In the genomic region with DNA sequence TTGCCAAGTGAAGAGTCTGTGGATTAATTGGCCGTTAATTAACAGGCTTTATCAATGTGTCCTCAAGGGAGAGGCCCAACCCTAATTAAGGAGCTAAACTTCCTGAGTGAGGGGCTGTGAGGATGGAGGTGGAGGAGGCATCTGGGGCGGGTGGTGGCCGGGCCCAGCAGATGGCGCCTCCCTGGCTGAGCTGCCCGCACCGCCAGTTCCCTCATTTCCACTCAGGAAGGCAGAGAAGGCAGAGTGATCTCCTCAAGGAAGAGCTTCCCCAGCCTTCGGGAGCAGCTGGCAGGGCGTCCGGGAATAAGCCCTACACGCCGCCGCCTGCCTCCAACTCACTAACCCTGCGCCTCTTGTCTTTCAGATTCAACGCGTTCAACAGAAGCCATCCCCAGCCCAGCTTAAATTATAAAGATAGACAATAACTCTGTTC, we compare ENCODE assay signal across 8 cellular contexts. TPM values are rescaled to one million over a fixed set of nuclear protein-coding genes. Genes with fewer than 3 reads are reported as not detected.
DNase-seq lines count a peak whose midpoint lies in the region; ATAC-seq and TF ChIP-seq lines count a peak whose summit lies in the region.

No MANE protein-coding gene starts in this region.

- H3K27me3 Mint-ChIP-seq in stimulated activated naive CD8-positive, alpha-beta T cell treated with anti-CD3 and anti-CD28 coated beads, Interleukin-15, amount 100 ng/mL, for 72 hours: no peaks in the 10 kb centered on the region
- no peaks in the 10 kb centered on the region for H3K27me3 Mint-ChIP-seq in effector memory CD8-positive, alpha-beta T cell

- H3K27ac ChIP-seq in WERI-Rb-1 (peak overlapping the region; percentile 31), prostate gland (no peak overlapping the region)

- intact Hi-C loops in cardiac septum (cut with DNase I): loop anchor here (2.0 to 10.0 kb wide), 4 partner anchors 97 to 275 kb away; no protein-coding TSS in a partner anchor
- intact Hi-C loops in prostate gland (cut with DNase I): no loop called here

- 28% methylated on average over 15 of the region's 15 CpGs for WGBS in prostate gland

- no peaks in the 10 kb centered on the region for H3K4me1 Mint-ChIP-seq in stimulated activated naive CD8-positive, alpha-beta T cell treated with anti-CD3 and anti-CD28 coated beads, Interleukin-15, amount 100 ng/mL, for 72 hours
- peaks cover 5 to 9% of the 10 kb centered on the region in 2 donors for H3K4me1 Mint-ChIP-seq in effector memory CD8-positive, alpha-beta T cell (ENCODE audit: low read depth in 2 of 2)

- H3K4me1 ChIP-seq in prostate gland (replicated peaks): no peaks in the 10 kb centered on the region

- no peak for ATAC-seq in stimulated activated naive CD8-positive, alpha-beta T cell treated with anti-CD3 and anti-CD28 coated beads, Interleukin-15, amount 100 ng/mL, for 72 hours
- ATAC-seq in stimulated activated naive CD8-positive, alpha-beta T cell treated with anti-CD3 and anti-CD28 coated beads, Interleukin-15, Interleukin-2, amounts not matched to agents 100 U/mL and 50 U/mL, for 24 hours: no peak
- no peak for ATAC-seq in effector memory CD8-positive, alpha-beta T cell (replicated peaks)

- no peak for DNase-seq in stimulated activated naive CD8-positive, alpha-beta T cell treated with anti-CD3 and anti-CD28 coated beads, Interleukin-15, amount 100 ng/mL, for 72 hours
- no peak for DNase-seq in stimulated activated naive CD8-positive, alpha-beta T cell treated with anti-CD3 and anti-CD28 coated beads, Interleukin-15, Interleukin-2, amounts not matched to agents 100 U/mL and 50 U/mL, for 24 hours
- peak; percentile 88 for DNase-seq in WERI-Rb-1
- peak; percentile 79 for DNase-seq in cardiac septum (ENCODE audit: low spot score)
- DNase-seq in prostate gland (ENCODE audit: low spot score): peak; percentile 25
- DNase-seq in OCI-M2 (lab: John Stamatoyannopoulos, UW; ENCODE audit: unreplicated experiment): no peak
- no peak for DNase-seq in effector memory CD8-positive, alpha-beta T cell
- DNase-seq in NCI-H128 (lab: John Stamatoyannopoulos, UW; ENCODE audit: unreplicated experiment): no peak

- H3K9me3 ChIP-seq in WERI-Rb-1 (ENCODE audit: severe bottlenecking): no peaks in the 10 kb centered on the region
- H3K9me3 ChIP-seq in prostate gland: no peaks in the 10 kb centered on the region

- H3K27ac Mint-ChIP-seq in stimulated activated naive CD8-positive, alpha-beta T cell treated with anti-CD3 and anti-CD28 coated beads, Interleukin-15, amount 100 ng/mL, for 72 hours: peak overlapping the region; percentile 24 to 48
- H3K27ac Mint-ChIP-seq in effector memory CD8-positive, alpha-beta T cell: peak overlapping the region in 1 of 2 donors; percentile 38

- peaks cover 50% of the 10 kb centered on the region for H3K36me3 Mint-ChIP-seq in effector memory CD8-positive, alpha-beta T cell (ENCODE audit: insufficient read depth)

- no peak overlapping the region for H3K4me3 Mint-ChIP-seq in stimulated activated naive CD8-positive, alpha-beta T cell treated with anti-CD3 and anti-CD28 coated beads, Interleukin-15, amount 100 ng/mL, for 72 hours
- H3K4me3 Mint-ChIP-seq in effector memory CD8-positive, alpha-beta T cell: no peak overlapping the region

- TF ChIP-seq POLR2A in prostate gland (IDR thresholded peaks at IDR 0.05): no peak

- TF ChIP-seq CTCF in WERI-Rb-1 (IDR thresholded peaks at IDR 0.05; ENCODE audit: low read depth, low read length): peak; percentile 86
- peak; percentile 17 to 69 (median 62) for TF ChIP-seq CTCF in prostate gland (IDR thresholded peaks at IDR 0.05)

- H3K36me3 ChIP-seq in WERI-Rb-1 (peaks cover 53% of the 10 kb centered on the region), prostate gland (peaks cover 0 to 1% of the 10 kb centered on the region in 2 donors)

- H3K4me3 ChIP-seq in WERI-Rb-1 (ENCODE audit: low read depth, low read length): no peak overlapping the region
- no peak overlapping the region for H3K4me3 ChIP-seq in prostate gland

- no peaks in the 10 kb centered on the region for H3K9me3 Mint-ChIP-seq in stimulated activated naive CD8-positive, alpha-beta T cell treated with anti-CD3 and anti-CD28 coated beads, Interleukin-15, amount 100 ng/mL, for 72 hours
- H3K9me3 Mint-ChIP-seq in effector memory CD8-positive, alpha-beta T cell: no peaks in the 10 kb centered on the region

- H3K27me3 ChIP-seq in WERI-Rb-1 (ENCODE audit: insufficient read depth, low read depth, severe bottlenecking) (no peaks in the 10 kb centered on the region), prostate gland (replicated peaks; ENCODE audit: insufficient read depth) (no peaks in the 10 kb centered on the region)

RNA-seq across cellular contexts. Expression of a gene that starts 55.5 kb away (rescaled TPM):
- total RNA-seq in cardiac septum (5.8 TPM), prostate gland (10 to 100 TPM in 1 of 2 donors, 1 to 10 TPM in 1; 9.0 to 18.8 TPM)

Comparison
In these comparisons a context has a peak if more than half of its experiments do, and no peak if none do; other contexts are left out.
1. DNase-seq: peak in WERI-Rb-1 (single experiment), cardiac septum (single experiment) and prostate gland (single experiment); none in stimulated activated naive CD8-positive, alpha-beta T cell treated with anti-CD3 and anti-CD28 coated beads, Interleukin-15, amount 100 ng/mL, for 72 hours (0 of 2), stimulated activated naive CD8-positive, alpha-beta T cell treated with anti-CD3 and anti-CD28 coated beads, Interleukin-15, Interleukin-2, amounts not matched to agents 100 U/mL and 50 U/mL, for 24 hours (single experiment), OCI-M2 (single experiment), effector memory CD8-positive, alpha-beta T cell (0 of 3) and NCI-H128 (single experiment).